19 cellular contexts compared by ENCODE assay signal in the genomic region with DNA sequence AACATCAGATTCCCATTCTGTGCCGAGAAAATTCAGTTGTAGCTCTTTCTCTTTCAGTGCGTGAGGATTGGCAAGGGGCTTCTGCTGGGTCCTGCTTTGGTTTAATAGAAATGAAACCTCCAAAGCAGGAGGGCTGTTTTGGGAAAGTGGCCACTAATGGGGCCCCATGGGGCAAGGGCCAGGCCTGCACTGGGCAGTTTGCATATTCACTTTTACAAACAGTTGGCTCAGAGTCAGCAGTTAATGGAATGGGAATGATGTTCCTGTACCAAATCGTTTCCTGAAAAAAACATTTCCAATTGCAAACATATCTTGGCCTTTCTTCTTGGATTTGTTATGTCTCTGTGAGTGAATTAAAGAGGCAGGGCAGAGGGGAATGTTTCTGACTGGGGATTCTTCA.
DNase-seq lines count a peak whose midpoint lies in the region; ATAC-seq, FAIRE-seq and TF ChIP-seq lines count a peak whose summit lies in the region.
"Had no signal": no experiment of that assay in that cellular context is flagged by ENCODE, and none has a peak within 500 bp of the region (broad histone marks: within the 10 kb centered on the region; RNA-seq: fewer than 3 reads in every experiment).

No MANE protein-coding gene starts in this region.

- H3K36me3 Mint-ChIP-seq in astrocyte (ENCODE audit: low read depth, unreplicated experiment): peaks cover 4% of the 10 kb centered on the region

- H3K27ac Mint-ChIP-seq in astrocyte (ENCODE audit: unreplicated experiment): no peak overlapping the region
- H3K27ac Mint-ChIP-seq: activated T-cell treated with anti-CD3 and anti-CD28 coated beads, Interleukin-2, amount 50 U/mL, for 72 hours had no signal

- H3K4me2 ChIP-seq in astrocyte (ENCODE audit: low read length): no peak overlapping the region

- peak; percentile 32 for FAIRE-seq in astrocyte (lab: Jason Lieb, UNC)
- FAIRE-seq: pancreas, TTC549 had no signal

- H3K79me2 ChIP-seq in astrocyte (ENCODE audit: insufficient read depth, low read length): peaks cover 94% of the 10 kb centered on the region

- H3K9me3 ChIP-seq in astrocyte (ENCODE audit: insufficient read depth, low read depth, low read length): no peaks in the 10 kb centered on the region
- no peaks in the 10 kb centered on the region for H3K9me3 ChIP-seq in upper lobe of right lung
- H3K9me3 ChIP-seq: colonic mucosa, pancreas had no signal

- H2AFZ ChIP-seq in astrocyte (ENCODE audit: low read depth, low read length): no peak overlapping the region

- peaks cover 10% of the 10 kb centered on the region for H3K4me1 ChIP-seq in astrocyte (ENCODE audit: insufficient read depth, low read length)
- peaks cover 28% of the 10 kb centered on the region for H3K4me1 ChIP-seq in rectal smooth muscle tissue (ENCODE audit: control insufficient read depth, insufficient read depth, low read length)
- H3K4me1 ChIP-seq in upper lobe of right lung: peaks cover 9% of the 10 kb centered on the region
- H3K4me1 ChIP-seq: colonic mucosa, foreskin keratinocyte, pancreas had no signal

- H3K4me3 Mint-ChIP-seq in astrocyte (ENCODE audit: unreplicated experiment): no peak overlapping the region
- H3K4me3 Mint-ChIP-seq: activated T-cell treated with anti-CD3 and anti-CD28 coated beads, Interleukin-2, amount 50 U/mL, for 72 hours had no signal

- H3K27me3 Mint-ChIP-seq in astrocyte (ENCODE audit: low read depth, unreplicated experiment): no peaks in the 10 kb centered on the region

- H3K9ac ChIP-seq in astrocyte (ENCODE audit: low read length): no peak overlapping the region
- no peak overlapping the region for H3K9ac ChIP-seq in rectal smooth muscle tissue (ENCODE audit: low read length)

- H3K4me3 ChIP-seq in astrocyte (ENCODE audit: insufficient read depth, low read depth, low read length): no peak overlapping the region
- no peak overlapping the region for H3K4me3 ChIP-seq in rectal smooth muscle tissue (ENCODE audit: low read length)
- no peak overlapping the region for H3K4me3 ChIP-seq in lower leg skin (ENCODE audit: low read depth, poor library complexity, severe bottlenecking)
- H3K4me3 ChIP-seq in upper lobe of right lung: no peak overlapping the region
- H3K4me3 ChIP-seq: colonic mucosa, pancreas, SJCRH30, upper lobe of left lung had no signal

- H3K27me3 ChIP-seq in astrocyte (ENCODE audit: insufficient read depth, low read length) (no peaks in the 10 kb centered on the region), rectal smooth muscle tissue (ENCODE audit: control insufficient read depth, insufficient read depth, low read length) (no peaks in the 10 kb centered on the region), upper lobe of right lung (no peaks in the 10 kb centered on the region)
- H3K27me3 ChIP-seq: colonic mucosa, foreskin keratinocyte, pancreas, SJCRH30, upper lobe of left lung had no signal

- DNase-seq in AG08395 (ENCODE audit: low spot score) (peak; percentile 40), astrocyte (ENCODE audit: low read depth) (no peak), Right ventricle myocardium superior (peak; percentile 56), AG08396 (ENCODE audit: low spot score) (no peak), lower leg skin (ENCODE audit: low spot score in 2 of 2) (no peak), upper lobe of right lung (no peak)
- DNase-seq: activated CD4-positive, alpha-beta T cell treated with anti-CD3 and anti-CD28 coated beads, Interleukin-2, amount 50 U/mL, for 48 hours; activated T-cell treated with anti-CD3 and anti-CD28 coated beads, Interleukin-2, amount 50 U/mL, for 72 hours; Calu3; colonic mucosa; foreskin keratinocyte; H7; NCI-H2107; pancreas; SJCRH30; upper lobe of left lung had no signal

- TF ChIP-seq POLR2A in lower leg skin (IDR thresholded peaks at IDR 0.05): no peak
- no peak for TF ChIP-seq POLR2A in GM18505 (IDR thresholded peaks at IDR 0.05; ENCODE audit: borderline replicate concordance, extremely low read depth, insufficient read depth, insufficient read length)

- peak; percentile 41 for ATAC-seq in Right ventricle myocardium superior (ENCODE audit: poor library complexity)
- ATAC-seq in upper lobe of right lung: no peak
- no peak for ATAC-seq in GM18505 (IDR thresholded peaks at IDR 0.05; ENCODE audit: unreplicated experiment)
- ATAC-seq: activated T-cell treated with anti-CD3 and anti-CD28 coated beads, Interleukin-2, amount 50 U/mL, for 72 hours; foreskin keratinocyte; pancreas had no signal

- H3K36me3 ChIP-seq in astrocyte (ENCODE audit: insufficient read depth, low read length) (peaks cover 6% of the 10 kb centered on the region), rectal smooth muscle tissue (ENCODE audit: control insufficient read depth, insufficient read depth, low read length) (no peaks in the 10 kb centered on the region), upper lobe of right lung (peaks cover 4% of the 10 kb centered on the region)
- H3K36me3 ChIP-seq: colonic mucosa, SJCRH30 had no signal

- H3K27ac ChIP-seq in astrocyte (ENCODE audit: low read depth, low read length): no peak overlapping the region
- peak overlapping the region; percentile 69 for H3K27ac ChIP-seq in rectal smooth muscle tissue (ENCODE audit: low read depth, low read length)
- no peak overlapping the region for H3K27ac ChIP-seq in upper lobe of right lung
- H3K27ac ChIP-seq: colonic mucosa, foreskin keratinocyte, pancreas, SJCRH30 had no signal

- H3K9me3 Mint-ChIP-seq in astrocyte (ENCODE audit: unreplicated experiment): no peaks in the 10 kb centered on the region

- TF ChIP-seq CTCF in astrocyte (IDR thresholded peaks at IDR 0.05; ENCODE audit: insufficient read depth, low read depth, low read length): no peak
- no peak for TF ChIP-seq CTCF in lower leg skin (IDR thresholded peaks at IDR 0.05)
- TF ChIP-seq CTCF in upper lobe of right lung (IDR thresholded peaks at IDR 0.05): no peak

- 43 to 45% methylated on average over 3 of the region's 3 CpGs for WGBS in lower leg skin, 2 donors

- H4K20me1 ChIP-seq in astrocyte (ENCODE audit: insufficient read depth, low read length): peaks cover 75% of the 10 kb centered on the region

- intact Hi-C loops in Right ventricle myocardium superior (cut with DNase I): no loop called here
- intact Hi-C loops in lower leg skin (cut with DNase I; ENCODE audit: low total_unique reads): no loop called here
- intact Hi-C loops in upper lobe of right lung (cut with DNase I): no loop called here

- H3K4me1 Mint-ChIP-seq in astrocyte (ENCODE audit: low read depth, unreplicated experiment): peaks cover 8% of the 10 kb centered on the region

Comparison
In these comparisons a context has a peak if more than half of its experiments do, and no peak if none do; other contexts are left out.
1. DNase-seq: peak in AG08395 (single experiment) and Right ventricle myocardium superior (single experiment); none in astrocyte (single experiment), AG08396 (single experiment), lower leg skin (0 of 2) and upper lobe of right lung (single experiment).